9 cellular contexts compared by ENCODE assay signal in the genomic region with DNA sequence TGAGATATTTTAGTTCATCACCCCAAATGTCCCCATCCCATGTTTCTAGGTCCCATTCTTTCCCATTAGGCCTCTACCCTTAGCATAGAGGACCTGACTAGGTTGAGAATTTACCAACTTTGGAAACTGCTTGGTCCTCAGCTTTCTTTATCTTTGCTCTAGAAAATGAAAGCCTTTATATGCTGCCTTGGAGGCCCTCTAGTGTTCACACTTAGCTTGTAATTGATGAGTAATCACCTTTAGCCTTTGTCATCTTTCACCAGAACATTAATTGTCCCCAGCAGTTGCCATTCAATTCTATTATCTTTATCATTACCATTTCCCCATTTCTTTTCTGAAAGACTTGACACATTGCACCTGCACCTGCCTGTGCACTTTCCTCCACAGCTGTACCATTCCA.
A peak's percentile ranks its signal among the peaks of the same experiment; 100 is the strongest.
DNase-seq lines count a peak whose midpoint lies in the region; ATAC-seq, FAIRE-seq and TF ChIP-seq lines count a peak whose summit lies in the region.
"Had no signal": no experiment of that assay in that cellular context is flagged by ENCODE, and none has a peak within 500 bp of the region (broad histone marks: within the 10 kb centered on the region; RNA-seq: fewer than 3 reads in every experiment).

No MANE protein-coding gene starts in this region.

- H3K36me3 ChIP-seq in astrocyte (ENCODE audit: insufficient read depth, low read length) (no peaks in the 10 kb centered on the region), lower lobe of right lung (no peaks in the 10 kb centered on the region)

- no peaks in the 10 kb centered on the region for H4K20me1 ChIP-seq in astrocyte (ENCODE audit: insufficient read depth, low read length)

- no peaks in the 10 kb centered on the region for H3K27me3 Mint-ChIP-seq in astrocyte (ENCODE audit: low read depth, unreplicated experiment)

- ATAC-seq in HG03175 (IDR thresholded peaks at IDR 0.05; ENCODE audit: unreplicated experiment) (peak; percentile 71), lower lobe of right lung (peak; percentile 48 to 66), HG02571 (IDR thresholded peaks at IDR 0.05; ENCODE audit: unreplicated experiment) (no peak)
- ATAC-seq: Panc1 had no signal

- no peak overlapping the region for H3K27ac Mint-ChIP-seq in astrocyte (ENCODE audit: unreplicated experiment)

- no peaks in the 10 kb centered on the region for H3K9me3 ChIP-seq in astrocyte (ENCODE audit: insufficient read depth, low read depth, low read length)
- no peaks in the 10 kb centered on the region for H3K9me3 ChIP-seq in lower lobe of right lung

- no peak for DNase-seq in astrocyte (ENCODE audit: low read depth)
- no peak for DNase-seq in lower lobe of right lung
- no peak for DNase-seq in NCI-H1417 treated with DMSO at 0.1 percent for 48 hours (lab: John Stamatoyannopoulos, UW)
- no peak for DNase-seq in D341Med (ENCODE audit: low spot score)
- DNase-seq in SIG-M5 (lab: John Stamatoyannopoulos, UW) = no peak

- no peak overlapping the region for H3K27ac ChIP-seq in astrocyte (ENCODE audit: low read depth, low read length)
- no peak overlapping the region for H3K27ac ChIP-seq in lower lobe of right lung

- TF ChIP-seq CTCF in GM12873 (IDR thresholded peaks at IDR 0.05; ENCODE audit: insufficient read depth, low read depth, low read length, missing control alignments) (peak; percentile 45), astrocyte (IDR thresholded peaks at IDR 0.05; ENCODE audit: insufficient read depth, low read depth, low read length) (peak; percentile 51), lower lobe of right lung (IDR thresholded peaks at IDR 0.05) (peak; percentile 18)

- no peaks in the 10 kb centered on the region for H3K4me1 ChIP-seq in astrocyte (ENCODE audit: insufficient read depth, low read length)
- H3K4me1 ChIP-seq in lower lobe of right lung = no peaks in the 10 kb centered on the region

- no peak overlapping the region for H3K4me2 ChIP-seq in astrocyte (ENCODE audit: low read length)

- no peaks in the 10 kb centered on the region for H3K79me2 ChIP-seq in astrocyte (ENCODE audit: insufficient read depth, low read length)

- H3K27me3 ChIP-seq in astrocyte (ENCODE audit: insufficient read depth, low read length) (no peaks in the 10 kb centered on the region), lower lobe of right lung (ENCODE audit: low read depth) (no peaks in the 10 kb centered on the region)

- no peak for FAIRE-seq in astrocyte (lab: Jason Lieb, UNC)

- H3K4me3 ChIP-seq in astrocyte (ENCODE audit: insufficient read depth, low read depth, low read length) (no peak overlapping the region), lower lobe of right lung (no peak overlapping the region)

- intact Hi-C loops in lower lobe of right lung (cut with DNase I) = no loop called here

- no peak overlapping the region for H3K9ac ChIP-seq in astrocyte (ENCODE audit: low read length)

- H2AFZ ChIP-seq in astrocyte (ENCODE audit: low read depth, low read length) = no peak overlapping the region

- no peak overlapping the region for H3K4me3 Mint-ChIP-seq in astrocyte (ENCODE audit: unreplicated experiment)

- H3K4me1 Mint-ChIP-seq in astrocyte (ENCODE audit: low read depth, unreplicated experiment) = no peaks in the 10 kb centered on the region

- H3K9me3 Mint-ChIP-seq in astrocyte (ENCODE audit: unreplicated experiment) = no peaks in the 10 kb centered on the region

- no peaks in the 10 kb centered on the region for H3K36me3 Mint-ChIP-seq in astrocyte (ENCODE audit: low read depth, unreplicated experiment)
